In genomic region chr6:143023695-143024094, GRCh38 we compare ENCODE assay signal across 28 cellular contexts.
"Had no signal": no experiment of that assay in that cellular context is flagged by ENCODE, and none has a peak within 500 bp of the region (broad histone marks: within the 10 kb centered on the region; RNA-seq: fewer than 3 reads in every experiment).

No MANE protein-coding gene starts in this region.

- H3K4me1 Mint-ChIP-seq: activated naive CD8-positive, alpha-beta T cell treated with anti-CD3 and anti-CD28 coated beads, Interleukin-2, amount 10 ng/mL, durations not matched to agents 7 days and 5 days had no signal

- H3K4me2 ChIP-seq: PC-9, SK-N-SH had no signal

- H3K27ac ChIP-seq: ascending aorta, PC-9, SJSA1 had no signal

- H2AFZ ChIP-seq: PC-9 had no signal

- H3K27ac Mint-ChIP-seq: activated CD8-positive, alpha-beta T cell treated with anti-CD3 and anti-CD28 coated beads for 36 hours; activated naive CD4-positive, alpha-beta T cell treated with anti-CD3 and anti-CD28 coated beads, Interleukin-2, amount 50 U/mL, for 24 hours; activated naive CD8-positive, alpha-beta T cell treated with anti-CD3 and anti-CD28 coated beads, Interleukin-2, amount 10 ng/mL, durations not matched to agents 7 days and 5 days; activated T-cell treated with anti-CD3 and anti-CD28 coated beads, Interleukin-2, amount 50 U/mL, for 72 hours; activated T-helper 17 cell treated with anti-CD3 and anti-CD28 coated beads, Interleukin-2, amount 50 U/mL, for 72 hours; T-helper 1 cell treated with Interleukin-12 subunit alpha and Interleukin-12 subunit beta and Interleukin-4 antibody, amounts not matched to agents 30 μg/mL and 1 μg/mL, for 36 hours; T-helper 2 cell treated with Interferon-gamma antibody and Interleukin-4, amounts not matched to agents 5 μg/mL and 100 μg/mL, for 36 hours had no signal

- H3K36me3 ChIP-seq: ascending aorta, SJSA1 had no signal

- H3K4me3 ChIP-seq: ascending aorta, PC-9, SJSA1 had no signal

- H3K27me3 ChIP-seq: ascending aorta, SJSA1 had no signal

- H3K9me2 ChIP-seq: SK-N-SH had no signal

- H3K4me3 Mint-ChIP-seq: activated CD8-positive, alpha-beta T cell treated with anti-CD3 and anti-CD28 coated beads for 36 hours; activated naive CD4-positive, alpha-beta T cell treated with anti-CD3 and anti-CD28 coated beads, Interleukin-2, amount 50 U/mL, for 24 hours; activated naive CD8-positive, alpha-beta T cell treated with anti-CD3 and anti-CD28 coated beads, Interleukin-2, amount 10 ng/mL, durations not matched to agents 7 days and 5 days; activated T-cell treated with anti-CD3 and anti-CD28 coated beads, Interleukin-2, amount 50 U/mL, for 72 hours; activated T-helper 17 cell treated with anti-CD3 and anti-CD28 coated beads, Interleukin-2, amount 50 U/mL, for 72 hours; T-helper 1 cell treated with Interleukin-12 subunit alpha and Interleukin-12 subunit beta and Interleukin-4 antibody, amounts not matched to agents 30 μg/mL and 1 μg/mL, for 36 hours; T-helper 2 cell treated with Interferon-gamma antibody and Interleukin-4, amounts not matched to agents 5 μg/mL and 100 μg/mL, for 36 hours had no signal

- H3K4me1 ChIP-seq: ascending aorta, SJSA1 had no signal

- H3K9ac ChIP-seq: SK-N-SH had no signal

- H3K27me3 Mint-ChIP-seq: activated CD8-positive, alpha-beta T cell treated with anti-CD3 and anti-CD28 coated beads for 36 hours; activated naive CD4-positive, alpha-beta T cell treated with anti-CD3 and anti-CD28 coated beads, Interleukin-2, amount 50 U/mL, for 24 hours; activated naive CD8-positive, alpha-beta T cell treated with anti-CD3 and anti-CD28 coated beads, Interleukin-2, amount 10 ng/mL, durations not matched to agents 7 days and 5 days; activated T-helper 17 cell treated with anti-CD3 and anti-CD28 coated beads, Interleukin-2, amount 50 U/mL, for 72 hours had no signal

- H3K36me3 Mint-ChIP-seq: activated naive CD4-positive, alpha-beta T cell treated with anti-CD3 and anti-CD28 coated beads, Interleukin-2, amount 50 U/mL, for 24 hours had no signal

- H3K9me3 ChIP-seq: ascending aorta, SJSA1, SK-N-SH had no signal

- DNase-seq: activated CD4-positive, alpha-beta T cell treated with anti-CD3 and anti-CD28 coated beads for 4 hours; activated CD4-positive, alpha-beta T cell treated with anti-CD3 and anti-CD28 coated beads, Interleukin-2, amount 50 U/mL, for 1 hour; activated CD4-positive, CD25-positive, alpha-beta regulatory T cell treated with anti-CD3 and anti-CD28 coated beads, Interleukin-2, amount 50 U/mL, for 72 hours; activated CD8-positive, alpha-beta T cell treated with anti-CD3 and anti-CD28 coated beads for 36 hours; activated effector memory CD4-positive, alpha-beta T cell treated with anti-CD3 and anti-CD28 coated beads, Interleukin-2, amount 50 U/mL, for 16 hours; activated naive CD4-positive, alpha-beta T cell; activated naive CD8-positive, alpha-beta T cell treated with anti-CD3 and anti-CD28 coated beads, Interleukin-2, amount 10 ng/mL, durations not matched to agents 7 days and 5 days; activated T-cell treated with anti-CD3 and anti-CD28 coated beads, Interleukin-2, amount 50 U/mL, for 1 hour; activated T-cell treated with anti-CD3 and anti-CD28 coated beads, Interleukin-2, amount 50 U/mL, for 72 hours; amygdala; Karpas-422; MM.1S; MV-4-11; NCI-H1092; NCI-H1436 treated with DMSO at 0.1 percent for 48 hours; NCI-H1694 treated with DMSO at 0.1 percent for 48 hours; NCI-H2029; NCI-H345; NCI-H524 treated with DMSO at 0.1 percent for 48 hours; PC-9; SHP77 treated with DMSO at 0.1 percent for 48 hours; SK-N-SH had no signal

- H3K9me3 Mint-ChIP-seq: activated naive CD4-positive, alpha-beta T cell treated with anti-CD3 and anti-CD28 coated beads, Interleukin-2, amount 50 U/mL, for 24 hours had no signal

- ATAC-seq: activated CD8-positive, alpha-beta T cell treated with anti-CD3 and anti-CD28 coated beads for 36 hours; activated T-cell treated with anti-CD3 and anti-CD28 coated beads, Interleukin-2, amount 50 U/mL, for 72 hours; activated T-helper 17 cell treated with anti-CD3 and anti-CD28 coated beads, Interleukin-2, amount 50 U/mL, for 72 hours had no signal
